ENCODE assay signal across 17 cellular contexts in genomic region chr3:64555351-64555750, GRCh38.
A peak's percentile ranks its signal among the peaks of the same experiment; 100 is the strongest.
DNase-seq lines count a peak whose midpoint lies in the region; ATAC-seq and TF ChIP-seq lines count a peak whose summit lies in the region.
"Had no signal": no experiment of that assay in that cellular context is flagged by ENCODE, and none has a peak within 500 bp of the region (broad histone marks: within the 10 kb centered on the region; RNA-seq: fewer than 3 reads in every experiment).

No MANE protein-coding gene starts in this region.

- no TSS peak for BruUV-seq in IMR-90 (replicated peaks; lab: Mats Ljungman, UMichigan)

- H4K8ac ChIP-seq in IMR-90 (ENCODE audit: low read depth in 2 of 2, low read length in 2 of 2), result no peak overlapping the region

- no peak overlapping the region for H2BK20ac ChIP-seq in IMR-90 (ENCODE audit: low read depth, low read length)

- H2BK120ac ChIP-seq in IMR-90 (ENCODE audit: low read depth, low read length), result no peak overlapping the region

- H3K9me1 ChIP-seq in IMR-90 (ENCODE audit: insufficient read depth, low read length), result no peaks in the 10 kb centered on the region

- H3K4me3 Mint-ChIP-seq in nephron progenitor cell, result no peak overlapping the region
- no peak overlapping the region for H3K4me3 Mint-ChIP-seq in activated CD4-positive, alpha-beta memory T cell treated with anti-CD3 and anti-CD28 coated beads for 36 hours
- H3K4me3 Mint-ChIP-seq: CD14-positive monocyte; CD4-positive, alpha-beta memory T cell; GM23338; H9 had no signal

- H3K4me1 Mint-ChIP-seq in nephron progenitor cell, result peaks cover 21% of the 10 kb centered on the region
- no peaks in the 10 kb centered on the region for H3K4me1 Mint-ChIP-seq in activated CD4-positive, alpha-beta memory T cell treated with anti-CD3 and anti-CD28 coated beads for 36 hours (ENCODE audit: low read depth)
- H3K4me1 Mint-ChIP-seq: CD14-positive monocyte; CD4-positive, alpha-beta memory T cell had no signal

- no peak for TF ChIP-seq RAD21 in IMR-90 (IDR thresholded peaks at IDR 0.05; ENCODE audit: low read length)

- peak overlapping the region; percentile 43 for H3K27ac Mint-ChIP-seq in nephron progenitor cell
- H3K27ac Mint-ChIP-seq in activated CD4-positive, alpha-beta memory T cell treated with anti-CD3 and anti-CD28 coated beads for 36 hours, result no peak overlapping the region
- H3K27ac Mint-ChIP-seq: CD4-positive, alpha-beta memory T cell; GM23338 had no signal

- H4K5ac ChIP-seq in IMR-90 (ENCODE audit: low read depth, low read length), result peak overlapping the region; percentile 23; the same call in 1 of the 2 replicates

- no peak overlapping the region for H4K91ac ChIP-seq in IMR-90 (ENCODE audit: insufficient read depth, low read depth, low read length)

- dilution Hi-C loops in IMR-90 (cut with HindIII; ENCODE audit: low sequenced_read_pairs, unreplicated experiment), result no loop called here

- H3K14ac ChIP-seq in IMR-90 (replicated peaks; ENCODE audit: low read depth, low read length), result no peak overlapping the region

- H3K27me3 Mint-ChIP-seq in nephron progenitor cell (ENCODE audit: low read depth, poor library complexity), result peaks cover 5% of the 10 kb centered on the region
- peaks cover 4% of the 10 kb centered on the region for H3K27me3 Mint-ChIP-seq in activated CD4-positive, alpha-beta memory T cell treated with anti-CD3 and anti-CD28 coated beads for 36 hours

- H3K36me3 ChIP-seq in IMR-90 (ENCODE audit: control insufficient read depth, insufficient read depth, low read length), result peaks cover 5% of the 10 kb centered on the region; the same call in 1 of the 2 replicates
- H3K36me3 ChIP-seq: BLaER1 had no signal

- WGBS in IMR-90 (ENCODE audit: extremely low coverage in 2 of 2, insufficient read length in 1 of 2), 2 experiments, result 89% methylated on average over 3 of the region's 3 CpGs; no CpG with 5 or more reads in 1 of the 2 experiments

- no peak overlapping the region for H3K9ac ChIP-seq in IMR-90 (ENCODE audit: low read depth, low read length)
- H3K9ac ChIP-seq: BLaER1 had no signal

- no peak for TF ChIP-seq POLR2A in IMR-90 (IDR thresholded peaks at IDR 0.05; ENCODE audit: low read depth, low read length)

- H2AFZ ChIP-seq in IMR-90 (replicated peaks; ENCODE audit: low read length, poor library complexity), result no peak overlapping the region

- intact Hi-C loops in IMR-90 (cut with micrococcal nuclease), result no loop called here
- intact Hi-C loops in activated CD4-positive, alpha-beta memory T cell treated with anti-CD3 and anti-CD28 coated beads for 36 hours (cut with micrococcal nuclease), result no loop called here

- no peaks in the 10 kb centered on the region for H3K9me3 ChIP-seq in IMR-90 (ENCODE audit: control insufficient read depth, insufficient read depth, low read length)
- H3K9me3 ChIP-seq: BLaER1 had no signal

- no peak overlapping the region for H2BK15ac ChIP-seq in IMR-90 (ENCODE audit: low read depth, low read length)

- no peak overlapping the region for H3K27ac ChIP-seq in IMR-90 (ENCODE audit: insufficient read depth, low read length)
- H3K27ac ChIP-seq: BLaER1 had no signal

- in situ Hi-C loops in IMR-90 (cut with MboI; ENCODE audit: low sequenced_read_pairs), result no loop called here

- DNase-seq in IMR-90 (no peak), NCI-H69 (lab: John Stamatoyannopoulos, UW) (peak; percentile 12), epithelial cell of proximal tubule (ENCODE audit: low read depth) (no peak), nephron progenitor cell (no peak)
- DNase-seq in activated CD4-positive, alpha-beta memory T cell treated with anti-CD3 and anti-CD28 coated beads for 36 hours, result no peak
- no peak for DNase-seq in stimulated activated CD4-positive, alpha-beta T cell treated with anti-CD3 and anti-CD28 coated beads, Interleukin-1b, Interleukin-23, amount 100 ng/mL, for 48 hours
- DNase-seq: 8988T; CD4-positive, alpha-beta memory T cell; DMS153; DMS79; GDM1; H9 had no signal

- H3K4me2 ChIP-seq in IMR-90 (ENCODE audit: low read depth, low read length), result no peak overlapping the region
- H3K4me2 ChIP-seq: BLaER1, GM23338 had no signal

- no peak overlapping the region for H2BK5ac ChIP-seq in IMR-90 (ENCODE audit: low read depth, low read length, poor library complexity, severe bottlenecking)

- no peaks in the 10 kb centered on the region for H3K9me3 Mint-ChIP-seq in nephron progenitor cell
- no peaks in the 10 kb centered on the region for H3K9me3 Mint-ChIP-seq in activated CD4-positive, alpha-beta memory T cell treated with anti-CD3 and anti-CD28 coated beads for 36 hours
- H3K9me3 Mint-ChIP-seq: GM23338, H9 had no signal

- H3K18ac ChIP-seq in IMR-90 (ENCODE audit: low read depth, low read length), result no peak overlapping the region; the same call in 1 of the 2 replicates

- no peak overlapping the region for H3K56ac ChIP-seq in IMR-90 (ENCODE audit: extremely low read depth, insufficient read depth, low read length)

- peaks cover 5% of the 10 kb centered on the region; the same call in 1 of the 2 replicates for H3K4me1 ChIP-seq in IMR-90 (ENCODE audit: control insufficient read depth, insufficient read depth, low read length)
- H3K4me1 ChIP-seq: BLaER1 had no signal

- CTCF ChIA-PET in IMR-90 (lab: Yijun Ruan, JAX), result no interaction called here
- CTCF ChIA-PET in activated CD4-positive, alpha-beta memory T cell treated with anti-CD3 and anti-CD28 coated beads for 36 hours (lab: Charles Lee), result no interaction called here

- H3K4me3 ChIP-seq in IMR-90 (ENCODE audit: insufficient read depth, low read depth, low read length) (no peak overlapping the region), epithelial cell of proximal tubule (ENCODE audit: low read depth, low read length) (no peak overlapping the region)
- H3K4me3 ChIP-seq: BLaER1, GM23338 had no signal

- POLR2A ChIA-PET in IMR-90 (lab: Charles Lee; ENCODE audit: unreplicated experiment), result no interaction called here
- POLR2A ChIA-PET in activated CD4-positive, alpha-beta memory T cell treated with anti-CD3 and anti-CD28 coated beads for 36 hours (lab: Charles Lee), result no interaction called here

- TF ChIP-seq CTCF in IMR-90 (conservative IDR thresholded peaks at IDR 0.05; ENCODE audit: low read depth, low read length) (no peak), epithelial cell of proximal tubule (conservative IDR thresholded peaks at IDR 0.05; ENCODE audit: low read depth, low read length) (peak; percentile 4), nephron progenitor cell (IDR thresholded peaks at IDR 0.05) (no peak)

- no peak overlapping the region for H2AK5ac ChIP-seq in IMR-90 (ENCODE audit: low read depth, low read length)

- H3K27me3 ChIP-seq in IMR-90 (ENCODE audit: control insufficient read depth, insufficient read depth, low read length), result no peaks in the 10 kb centered on the region
- H3K27me3 ChIP-seq: BLaER1 had no signal

- H3K79me1 ChIP-seq in IMR-90 (ENCODE audit: low read depth in 1 of 2, low read length in 2 of 2), result no peaks in the 10 kb centered on the region

- no peak overlapping the region for H2AK9ac ChIP-seq in IMR-90 (replicated peaks; ENCODE audit: low read depth, low read length, poor library complexity)

- no peaks in the 10 kb centered on the region for H4K20me1 ChIP-seq in IMR-90 (ENCODE audit: insufficient read depth, low read length)
- H4K20me1 ChIP-seq: BLaER1 had no signal

- ATAC-seq in IMR-90 (ENCODE audit: low read depth) (no peak), HG02588 (IDR thresholded peaks at IDR 0.05; ENCODE audit: unreplicated experiment) (no peak), HG03565 (IDR thresholded peaks at IDR 0.05; ENCODE audit: unreplicated experiment) (no peak)
- ATAC-seq: GM23338 had no signal

- H3K4ac ChIP-seq in IMR-90 (ENCODE audit: low read depth, low read length), result no peak overlapping the region

- no peak overlapping the region for H3K23ac ChIP-seq in IMR-90 (ENCODE audit: low read depth, low read length)

- peaks cover 85% of the 10 kb centered on the region for H3K36me3 Mint-ChIP-seq in nephron progenitor cell (ENCODE audit: low read depth)
- no peaks in the 10 kb centered on the region for H3K36me3 Mint-ChIP-seq in activated CD4-positive, alpha-beta memory T cell treated with anti-CD3 and anti-CD28 coated beads for 36 hours
- H3K36me3 Mint-ChIP-seq: CD14-positive monocyte; CD4-positive, alpha-beta memory T cell had no signal

TF ChIP-seq in IMR-90, 13 proteins besides CTCF, POLR2A, EP300 and RAD21:
- TF ChIP-seq CHD1 (IDR thresholded peaks at IDR 0.05; ENCODE audit: low read depth, low read length) (no peak), SMC3 (IDR thresholded peaks at IDR 0.05; ENCODE audit: low read depth, low read length) (no peak), MAZ (IDR thresholded peaks at IDR 0.05; ENCODE audit: borderline replicate concordance, low read depth, low read length) (no peak), FOS (IDR thresholded peaks at IDR 0.05; ENCODE audit: low read depth, low read length) (no peak), NFE2L2 (IDR thresholded peaks at IDR 0.05; ENCODE audit: low read depth, low read length) (no peak), MAFK (IDR thresholded peaks at IDR 0.05; ENCODE audit: low read depth, low read length) (no peak), RCOR1 (IDR thresholded peaks at IDR 0.05; ENCODE audit: insufficient replicate concordance, low read length) (no peak), MXI1 (IDR thresholded peaks at IDR 0.05; ENCODE audit: borderline replicate concordance, low read depth, low read length) (no peak), RFX5 (IDR thresholded peaks at IDR 0.05; ENCODE audit: low read depth, low read length) (no peak)
- TF ChIP-seq, protein P1, sequence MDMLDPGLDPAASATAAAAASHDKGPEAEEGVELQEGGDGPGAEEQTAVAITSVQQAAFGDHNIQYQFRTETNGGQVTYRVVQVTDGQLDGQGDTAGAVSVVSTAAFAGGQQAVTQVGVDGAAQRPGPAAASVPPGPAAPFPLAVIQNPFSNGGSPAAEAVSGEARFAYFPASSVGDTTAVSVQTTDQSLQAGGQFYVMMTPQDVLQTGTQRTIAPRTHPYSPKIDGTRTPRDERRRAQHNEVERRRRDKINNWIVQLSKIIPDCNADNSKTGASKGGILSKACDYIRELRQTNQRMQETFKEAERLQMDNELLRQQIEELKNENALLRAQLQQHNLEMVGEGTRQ (IDR thresholded peaks at IDR 0.05; ENCODE audit: low read depth, low read length), result no peak
- TF ChIP-seq, protein P2, sequence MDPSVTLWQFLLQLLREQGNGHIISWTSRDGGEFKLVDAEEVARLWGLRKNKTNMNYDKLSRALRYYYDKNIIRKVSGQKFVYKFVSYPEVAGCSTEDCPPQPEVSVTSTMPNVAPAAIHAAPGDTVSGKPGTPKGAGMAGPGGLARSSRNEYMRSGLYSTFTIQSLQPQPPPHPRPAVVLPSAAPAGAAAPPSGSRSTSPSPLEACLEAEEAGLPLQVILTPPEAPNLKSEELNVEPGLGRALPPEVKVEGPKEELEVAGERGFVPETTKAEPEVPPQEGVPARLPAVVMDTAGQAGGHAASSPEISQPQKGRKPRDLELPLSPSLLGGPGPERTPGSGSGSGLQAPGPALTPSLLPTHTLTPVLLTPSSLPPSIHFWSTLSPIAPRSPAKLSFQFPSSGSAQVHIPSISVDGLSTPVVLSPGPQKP (IDR thresholded peaks at IDR 0.05; ENCODE audit: borderline replicate concordance, low read depth, low read length), result no peak
